In genomic region chr12:459050-459429, GRCh38 we compare ENCODE assay signal across 1 cellular context.
TF ChIP-seq lines count a peak whose summit lies in the region.

No MANE protein-coding gene starts in this region.

TF ChIP-seq in IMR-90, 13 proteins besides CTCF, POLR2A, EP300 and RAD21 (continued from another document):
- TF ChIP-seq CEBPB (IDR thresholded peaks at IDR 0.05; ENCODE audit: low read depth, low read length) = no peak
